17 cellular contexts compared by ENCODE assay signal in the genomic region with DNA sequence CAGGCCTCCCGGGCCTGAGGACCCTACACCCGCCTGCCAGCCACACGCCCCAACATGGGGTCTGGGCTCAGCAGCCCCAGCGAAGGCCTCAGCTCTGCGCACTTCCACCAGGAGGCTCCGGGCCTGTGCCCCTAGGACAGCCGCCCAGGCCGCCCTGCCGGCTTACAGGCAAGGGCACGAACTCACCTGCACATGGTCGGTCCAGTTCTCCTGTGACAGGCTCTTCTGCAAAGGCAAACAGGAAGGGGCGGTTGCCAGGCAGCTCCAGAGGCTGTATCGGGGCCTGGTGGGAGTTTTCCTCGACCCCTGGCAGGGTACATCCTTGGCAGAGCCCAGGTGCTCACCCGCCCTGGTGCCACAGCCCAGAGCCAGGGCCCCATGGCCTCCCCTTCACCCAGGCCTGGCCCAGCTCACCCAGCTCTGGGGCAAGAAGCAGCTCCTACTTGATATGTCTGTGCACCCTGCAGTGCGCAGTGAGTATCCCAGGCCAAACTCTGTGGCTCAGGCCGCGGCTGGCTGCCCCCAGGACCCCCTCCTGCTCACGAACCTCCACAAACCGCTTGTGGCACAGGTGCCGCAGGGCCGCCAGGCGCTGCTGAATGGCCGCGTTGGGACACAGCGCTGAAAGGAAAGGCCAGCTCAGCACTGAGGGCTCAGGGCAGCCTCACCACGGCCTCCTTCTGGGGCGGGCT.
"Had no signal": no experiment of that assay in that cellular context is flagged by ENCODE, and none has a peak within 500 bp of the region (broad histone marks: within the 10 kb centered on the region; RNA-seq: fewer than 3 reads in every experiment).

No MANE protein-coding gene starts in this region.

- H3K27me3 ChIP-seq: adrenal gland, cardiac muscle cell, colonic mucosa, tibial nerve had no signal

- H3K4me3 ChIP-seq: adrenal gland, cardiac muscle cell, colonic mucosa, tibial nerve had no signal

- H3K36me3 ChIP-seq: adrenal gland, cardiac muscle cell, colonic mucosa had no signal

- ATAC-seq: activated CD8-positive, alpha-beta memory T cell treated with anti-CD3 and anti-CD28 coated beads, Interleukin-2, amount 10 ng/mL, durations not matched to agents 7 days and 5 days; stimulated activated naive B cell treated with anti-CD40 and anti-IgM and Interleukin-4, amounts not matched to agents 10 μg/mL and 1 μg/mL and 100 μg/mL, for 72 hours; T-cell had no signal

- H3K27ac ChIP-seq: cardiac muscle cell, colonic mucosa, tibial nerve had no signal

- H3K9me3 ChIP-seq: adrenal gland, colonic mucosa had no signal

- DNase-seq: activated CD4-positive, alpha-beta T cell treated with anti-CD3 and anti-CD28 coated beads for 1 hour; activated CD4-positive, alpha-beta T cell treated with anti-CD3 and anti-CD28 coated beads, Interleukin-2, amount 50 U/mL, for 48 hours; activated CD8-positive, alpha-beta memory T cell treated with anti-CD3 and anti-CD28 coated beads, Interleukin-2, amount 10 ng/mL, durations not matched to agents 7 days and 5 days; activated effector memory CD4-positive, alpha-beta T cell treated with Interleukin-2 at 50 U/mL for 16 hours; activated T-cell treated with anti-CD3 and anti-CD28 coated beads, Interleukin-2, amount 50 U/mL, for 24 hours; colonic mucosa; effector CD8-positive, alpha-beta T cell; midbrain; stimulated activated CD4-positive, alpha-beta T cell treated with anti-CD3 and anti-CD28 coated beads, Interleukin-15, amount 100 ng/mL, for 24 hours; stimulated activated CD4-positive, alpha-beta T cell treated with anti-CD3 and anti-CD28 coated beads, Interleukin-4, amount 100 ng/mL, for 1 hour; stimulated activated naive B cell treated with anti-CD40 and anti-IgM and Interleukin-4, amounts not matched to agents 10 μg/mL and 1 μg/mL and 100 μg/mL, for 72 hours; substantia nigra; T-cell; T1000 had no signal

- H3K4me1 ChIP-seq: adrenal gland, colonic mucosa, tibial nerve had no signal
